20 cellular contexts compared by ENCODE assay signal in genomic region chr14:99253890-99254289, GRCh38. TPM values are rescaled to one million over a fixed set of nuclear protein-coding genes. Genes with fewer than 3 reads are reported as not detected.
DNase-seq lines count a peak whose midpoint lies in the region; ATAC-seq lines count a peak whose summit lies in the region.
"Had no signal": no experiment of that assay in that cellular context is flagged by ENCODE, and none has a peak within 500 bp of the region (broad histone marks: within the 10 kb centered on the region; RNA-seq: fewer than 3 reads in every experiment).

No MANE protein-coding gene starts in this region.

- intact Hi-C loops in activated CD4-positive, alpha-beta T cell treated with anti-CD3 and anti-CD28 coated beads, Interleukin-2, amount 10 ng/mL, durations not matched to agents 24 days and 14 days (cut with micrococcal nuclease) = loop anchor here (1.0 kb wide), 1 partner anchor 11 kb away; no protein-coding TSS in a partner anchor

- H3K9ac ChIP-seq in SK-N-MC (ENCODE audit: insufficient read length) = no peak overlapping the region

- H3K27ac Mint-ChIP-seq in activated CD4-positive, alpha-beta T cell treated with anti-CD3 and anti-CD28 coated beads, Interleukin-2, amount 10 ng/mL, durations not matched to agents 24 days and 14 days = peak overlapping the region; percentile 94
- H3K27ac Mint-ChIP-seq in central memory CD8-positive, alpha-beta T cell (ENCODE audit: low read depth) = peak overlapping the region; percentile 97

- H3K27me3 Mint-ChIP-seq in activated CD4-positive, alpha-beta T cell treated with anti-CD3 and anti-CD28 coated beads, Interleukin-2, amount 10 ng/mL, durations not matched to agents 24 days and 14 days = no peaks in the 10 kb centered on the region
- H3K27me3 Mint-ChIP-seq in central memory CD8-positive, alpha-beta T cell = no peaks in the 10 kb centered on the region

- H3K36me3 ChIP-seq in SK-N-MC (ENCODE audit: insufficient read depth, low read length) = peaks cover 99% of the 10 kb centered on the region
- H3K36me3 ChIP-seq: left ventricle myocardium inferior had no signal

- H3K9me3 Mint-ChIP-seq in activated CD4-positive, alpha-beta T cell treated with anti-CD3 and anti-CD28 coated beads, Interleukin-2, amount 10 ng/mL, durations not matched to agents 24 days and 14 days = no peaks in the 10 kb centered on the region
- no peaks in the 10 kb centered on the region for H3K9me3 Mint-ChIP-seq in central memory CD8-positive, alpha-beta T cell
- H3K9me3 Mint-ChIP-seq: brain had no signal

- H3K4me3 ChIP-seq in SK-N-MC (peak overlapping the region; percentile 26; the same call in 1 of the 2 replicates), skin epidermis (no peak overlapping the region)
- H3K4me3 ChIP-seq: A549, left ventricle myocardium inferior had no signal

- peaks cover 88% of the 10 kb centered on the region for H3K4me1 Mint-ChIP-seq in activated CD4-positive, alpha-beta T cell treated with anti-CD3 and anti-CD28 coated beads, Interleukin-2, amount 10 ng/mL, durations not matched to agents 24 days and 14 days
- H3K4me1 Mint-ChIP-seq in central memory CD8-positive, alpha-beta T cell = peaks cover 87% of the 10 kb centered on the region

- H3K27ac ChIP-seq in SK-N-MC = peak overlapping the region; percentile 60
- peak overlapping the region in 14 of 21 experiments; percentile 2 to 99 (median 66) for H3K27ac ChIP-seq in skin epidermis
- H3K27ac ChIP-seq: A549, HL-60, left ventricle myocardium inferior had no signal

- H3K36me3 Mint-ChIP-seq in activated CD4-positive, alpha-beta T cell treated with anti-CD3 and anti-CD28 coated beads, Interleukin-2, amount 10 ng/mL, durations not matched to agents 24 days and 14 days (ENCODE audit: low read depth) = peaks cover 61% of the 10 kb centered on the region
- peaks cover 81% of the 10 kb centered on the region for H3K36me3 Mint-ChIP-seq in central memory CD8-positive, alpha-beta T cell (ENCODE audit: insufficient read depth)
- H3K36me3 Mint-ChIP-seq: IgD-negative memory B cell had no signal

- peak overlapping the region; percentile 86 for H3K4me3 Mint-ChIP-seq in activated CD4-positive, alpha-beta T cell treated with anti-CD3 and anti-CD28 coated beads, Interleukin-2, amount 10 ng/mL, durations not matched to agents 24 days and 14 days
- peak overlapping the region; percentile 84 for H3K4me3 Mint-ChIP-seq in central memory CD8-positive, alpha-beta T cell

- no peak for ATAC-seq in central memory CD8-positive, alpha-beta T cell (replicated peaks; ENCODE audit: extremely low read depth, poor library complexity, severe bottlenecking)
- no peak for ATAC-seq in GM21390 (IDR thresholded peaks at IDR 0.05; ENCODE audit: unreplicated experiment)

- DNase-seq in activated CD4-positive, alpha-beta T cell treated with anti-CD3 and anti-CD28 coated beads, Interleukin-2, amount 10 ng/mL, durations not matched to agents 24 days and 14 days = no peak
- DNase-seq in activated CD4-positive, alpha-beta T cell treated with anti-CD3 and anti-CD28 coated beads, Interleukin-2, amount 50 U/mL, for 4 hours = no peak
- DNase-seq in SK-N-MC (ENCODE audit: low read depth, low spot score) (no peak), medulla oblongata (ENCODE audit: extremely low spot score) (no peak), RPMI8226 (no peak)
- no peak for DNase-seq in central memory CD8-positive, alpha-beta T cell (ENCODE audit: low spot score in 2 of 2)
- DNase-seq: activated CD4-positive, CD25-positive, alpha-beta regulatory T cell; dermis blood vessel endothelial cell; DND-41; left ventricle myocardium inferior; NCI-H1930; NCI-H524 treated with DMSO at 0.1 percent for 48 hours; Right ventricle myocardium superior; trophoblast cell had no signal

- H3K9me3 ChIP-seq in SK-N-MC (ENCODE audit: low read depth, low read length) = no peaks in the 10 kb centered on the region
- H3K9me3 ChIP-seq: A549, left ventricle myocardium inferior had no signal

RNA-seq across cellular contexts. Expression of gene BCL11B, which starts 18.1 kb away (rescaled TPM):
- total RNA-seq in activated CD4-positive, alpha-beta T cell treated with anti-CD3 and anti-CD28 coated beads, Interleukin-2, amount 10 ng/mL, durations not matched to agents 24 days and 14 days = 48.2 and 48.5 TPM in 2 replicates
